ENCODE assay signal across 22 cellular contexts in genomic region chr19:17326595-17326966, GRCh38. TPM values are rescaled to one million over a fixed set of nuclear protein-coding genes. Genes with fewer than 3 reads are reported as not detected.
DNase-seq lines count a peak whose midpoint lies in the region; ATAC-seq and TF ChIP-seq lines count a peak whose summit lies in the region.
"Had no signal": no experiment of that assay in that cellular context is flagged by ENCODE, and none has a peak within 500 bp of the region (broad histone marks: within the 10 kb centered on the region; RNA-seq: fewer than 3 reads in every experiment).

No MANE protein-coding gene starts in this region.

- peak overlapping the region; percentile 55 for H3K9ac ChIP-seq in HUES6 (ENCODE audit: low read length)

- POLR2A ChIA-PET in activated CD4-positive, alpha-beta memory T cell treated with anti-CD3 and anti-CD28 coated beads for 36 hours (lab: Charles Lee), result interaction anchor here (0.5 to 1.0 kb wide), 2 partner anchors 17 to 73 kb away, joined by 3 to 4 read pairs; partner anchors contain the start of gene DDA1

- H3K36me3 ChIP-seq in HUES6 (ENCODE audit: control insufficient read depth, insufficient read depth, low read length) (peaks cover 23% of the 10 kb centered on the region), BE2C (0 out of 2 replicates have a peak, but pooled peaks cover 4% of the 10 kb centered on the region)

- H3K9me3 ChIP-seq in HUES6 (ENCODE audit: control insufficient read depth, insufficient read depth, low read depth, low read length), result no peaks in the 10 kb centered on the region
- no peaks in the 10 kb centered on the region for H3K9me3 ChIP-seq in BE2C
- H3K9me3 ChIP-seq: A549; BLaER1 treated with 17β-estradiol and CSF1 and Interleukin-3, amounts not matched to agents 10 nM and 100 nM; left ventricle myocardium inferior had no signal

- H3K27ac ChIP-seq in 22Rv1, result peak overlapping the region; percentile 84
- peak overlapping the region; percentile 37; the same call in 1 of the 2 replicates for H3K27ac ChIP-seq in HUES6 (ENCODE audit: low read depth, low read length)
- H3K27ac ChIP-seq in dorsolateral prefrontal cortex, result peak overlapping the region in 46 of 59 donors; percentile 3 to 85 (median 48)
- H3K27ac ChIP-seq: A549; BLaER1 treated with 17β-estradiol and CSF1 and Interleukin-3, amounts not matched to agents 10 nM and 100 nM had no signal

- H3K27me3 ChIP-seq in HUES6 (ENCODE audit: control insufficient read depth, insufficient read depth, low read length) (peaks cover 16% of the 10 kb centered on the region), dorsolateral prefrontal cortex (no peaks in the 10 kb centered on the region), BE2C (no peaks in the 10 kb centered on the region)

- peaks cover 6% of the 10 kb centered on the region for H3K36me3 Mint-ChIP-seq in mesothelial cell of epicardium
- H3K36me3 Mint-ChIP-seq in activated CD4-positive, alpha-beta memory T cell treated with anti-CD3 and anti-CD28 coated beads for 36 hours, result peaks cover 5% of the 10 kb centered on the region

- peak overlapping the region; percentile 59 for H3K4me3 ChIP-seq in HUES6 (ENCODE audit: low read depth, low read length)
- H3K4me3 ChIP-seq in dorsolateral prefrontal cortex, result no peak overlapping the region
- H3K4me3 ChIP-seq in BE2C (ENCODE audit: low read depth, low read length), result no peak overlapping the region
- H3K4me3 ChIP-seq: A549; BLaER1 treated with 17β-estradiol and CSF1 and Interleukin-3, amounts not matched to agents 10 nM and 100 nM; GM12878; left ventricle myocardium inferior had no signal

- H3K27me3 Mint-ChIP-seq in mesothelial cell of epicardium (ENCODE audit: low read depth), result peaks cover 14% of the 10 kb centered on the region
- H3K27me3 Mint-ChIP-seq in activated CD4-positive, alpha-beta memory T cell treated with anti-CD3 and anti-CD28 coated beads for 36 hours, result no peaks in the 10 kb centered on the region
- H3K27me3 Mint-ChIP-seq: stimulated activated naive CD8-positive, alpha-beta T cell treated with anti-CD3 and anti-CD28 coated beads, Interleukin-15, Interleukin-2, amounts not matched to agents 100 ng/mL and 50 ng/mL, for 24 hours had no signal

- intact Hi-C loops in dorsolateral prefrontal cortex (cut with DNase I), result no loop called here
- intact Hi-C loops in activated CD4-positive, alpha-beta memory T cell treated with anti-CD3 and anti-CD28 coated beads for 36 hours (cut with micrococcal nuclease), result no loop called here

- peak overlapping the region; percentile 43 for H3K27ac Mint-ChIP-seq in mesothelial cell of epicardium
- H3K27ac Mint-ChIP-seq in activated CD4-positive, alpha-beta memory T cell treated with anti-CD3 and anti-CD28 coated beads for 36 hours, result no peak overlapping the region
- H3K27ac Mint-ChIP-seq: activated CD4-positive, alpha-beta T cell treated with anti-CD3 and anti-CD28 coated beads, Interleukin-2, amount 10 ng/mL, durations not matched to agents 24 days and 14 days; stimulated activated naive CD8-positive, alpha-beta T cell treated with anti-CD3 and anti-CD28 coated beads, Interleukin-15, Interleukin-2, amounts not matched to agents 100 ng/mL and 50 ng/mL, for 24 hours had no signal

- H3K4me1 ChIP-seq in HUES6 (ENCODE audit: control insufficient read depth, insufficient read depth, low read length) (peaks cover 13% of the 10 kb centered on the region), BE2C (no peaks in the 10 kb centered on the region)
- H3K4me1 ChIP-seq: A549 had no signal

- TF ChIP-seq CTCF in 22Rv1 (IDR thresholded peaks at IDR 0.05) (no peak), dorsolateral prefrontal cortex (IDR thresholded peaks at IDR 0.05 in 54 of 56, conservative IDR thresholded peaks at IDR 0.05 in 2 of 56; ENCODE audit: low read depth in 1 of 56, partially characterized antibody in 56 of 56) (no peak), mesothelial cell of epicardium (IDR thresholded peaks at IDR 0.05; ENCODE audit: unreplicated experiment) (no peak), BE2C (IDR thresholded peaks at IDR 0.05; ENCODE audit: low read depth, low read length) (no peak)

- H3K9me3 Mint-ChIP-seq in mesothelial cell of epicardium, result no peaks in the 10 kb centered on the region
- H3K9me3 Mint-ChIP-seq in activated CD4-positive, alpha-beta memory T cell treated with anti-CD3 and anti-CD28 coated beads for 36 hours, result no peaks in the 10 kb centered on the region
- H3K9me3 Mint-ChIP-seq: activated CD4-positive, alpha-beta T cell treated with anti-CD3 and anti-CD28 coated beads, Interleukin-2, amount 10 ng/mL, durations not matched to agents 24 days and 14 days; stimulated activated naive CD8-positive, alpha-beta T cell treated with anti-CD3 and anti-CD28 coated beads, Interleukin-15, Interleukin-2, amounts not matched to agents 100 ng/mL and 50 ng/mL, for 24 hours had no signal

- H3K4me1 Mint-ChIP-seq in mesothelial cell of epicardium, result peaks cover 11% of the 10 kb centered on the region
- H3K4me1 Mint-ChIP-seq in activated CD4-positive, alpha-beta memory T cell treated with anti-CD3 and anti-CD28 coated beads for 36 hours (ENCODE audit: low read depth), result peaks cover 3% of the 10 kb centered on the region

- no peak for ATAC-seq in HG03432 (IDR thresholded peaks at IDR 0.05; ENCODE audit: unreplicated experiment)
- ATAC-seq in GM21447 (IDR thresholded peaks at IDR 0.05; ENCODE audit: unreplicated experiment), result no peak
- ATAC-seq: GM12878 had no signal

- CTCF ChIA-PET in activated CD4-positive, alpha-beta memory T cell treated with anti-CD3 and anti-CD28 coated beads for 36 hours (lab: Charles Lee), result no interaction called here

- DNase-seq in dorsolateral prefrontal cortex, result no peak
- DNase-seq in mesothelial cell of epicardium (ENCODE audit: low spot score in 2 of 2, unreplicated experiment in 2 of 2), result no peak
- DNase-seq in activated CD4-positive, alpha-beta memory T cell treated with anti-CD3 and anti-CD28 coated beads for 36 hours, result no peak
- no peak for DNase-seq in BE2C
- DNase-seq: activated CD4-positive, alpha-beta T cell treated with anti-CD3 and anti-CD28 coated beads, Interleukin-2, amount 10 ng/mL, durations not matched to agents 24 days and 14 days; activated CD8-positive, alpha-beta memory T cell treated with anti-CD3 and anti-CD28 coated beads, Interleukin-2, amount 50 U/mL, for 4 hours; activated effector memory CD4-positive, alpha-beta T cell treated with anti-CD3 and anti-CD28 coated beads, Interleukin-2, amount 50 U/mL, for 16 hours; left ventricle myocardium inferior; MV-4-11; NCI-H1930; NCI-H446; NK-92 treated with Interleukin-12 subunit alpha and Interleukin-12 subunit beta, amount 100 ng/mL, for 24 hours; RPMI8226; stimulated activated CD4-positive, alpha-beta T cell treated with anti-CD3 and anti-CD28 coated beads, Interleukin-1b, Interleukin-23, amount 100 ng/mL, for 48 hours had no signal

- H3K4me3 Mint-ChIP-seq in mesothelial cell of epicardium, result peak overlapping the region; percentile 37
- no peak overlapping the region for H3K4me3 Mint-ChIP-seq in activated CD4-positive, alpha-beta memory T cell treated with anti-CD3 and anti-CD28 coated beads for 36 hours
- H3K4me3 Mint-ChIP-seq: activated CD4-positive, alpha-beta T cell treated with anti-CD3 and anti-CD28 coated beads, Interleukin-2, amount 10 ng/mL, durations not matched to agents 24 days and 14 days; stimulated activated naive CD8-positive, alpha-beta T cell treated with anti-CD3 and anti-CD28 coated beads, Interleukin-15, Interleukin-2, amounts not matched to agents 100 ng/mL and 50 ng/mL, for 24 hours had no signal

RNA-seq across cellular contexts. Expression of gene ANO8, which starts 8.1 kb away (rescaled TPM):
- total RNA-seq in dorsolateral prefrontal cortex (10 to 100 TPM; 26.1 to 65.6 (median 37.6) TPM), mesothelial cell of epicardium (42.1 to 43.7 TPM (median 43.5 TPM) in 3 replicates)
- 1 to 10 TPM; 5.8 to 6.0 TPM for total RNA-seq in activated CD4-positive, alpha-beta memory T cell treated with anti-CD3 and anti-CD28 coated beads for 36 hours
- 26.7 TPM for polyA plus RNA-seq in BE2C (2012; ENCODE audit: insufficient read depth, insufficient read length, low read depth)

RNA-seq across cellular contexts. Expression of gene GTPBP3, which starts 10.8 kb away (rescaled TPM):
- total RNA-seq in dorsolateral prefrontal cortex (10 to 100 TPM; 11.7 to 35.1 (median 22.4) TPM), mesothelial cell of epicardium (42.5 to 47.0 TPM (median 45.0 TPM) in 3 replicates)
- 10 to 100 TPM; 37.7 to 41.4 TPM for total RNA-seq in activated CD4-positive, alpha-beta memory T cell treated with anti-CD3 and anti-CD28 coated beads for 36 hours
- polyA plus RNA-seq in BE2C (2012; ENCODE audit: insufficient read depth, insufficient read length, low read depth), result 64.2 TPM

RNA-seq across cellular contexts. Expression of gene DDA1, which starts 17.2 kb away (rescaled TPM):
- 10 to 100 TPM; 33.9 to 94.0 (median 52.4) TPM for total RNA-seq in dorsolateral prefrontal cortex
- 37.3 to 39.6 TPM (median 38.3 TPM) in 3 replicates for total RNA-seq in mesothelial cell of epicardium
- 10 to 100 TPM; 37.2 to 37.5 TPM for total RNA-seq in activated CD4-positive, alpha-beta memory T cell treated with anti-CD3 and anti-CD28 coated beads for 36 hours
- 131 TPM for polyA plus RNA-seq in BE2C (2012; ENCODE audit: insufficient read depth, insufficient read length, low read depth)

RNA-seq across cellular contexts. Expression of gene MRPL34, which starts 20.9 kb away (rescaled TPM):
- total RNA-seq in dorsolateral prefrontal cortex (10 to 100 TPM; 41.6 to 99.8 (median 67.2) TPM), mesothelial cell of epicardium (47.7 to 51.0 TPM (median 50.1 TPM) in 3 replicates)
- 10 to 100 TPM; 92.9 to 93.7 TPM for total RNA-seq in activated CD4-positive, alpha-beta memory T cell treated with anti-CD3 and anti-CD28 coated beads for 36 hours
- polyA plus RNA-seq in BE2C (2012; ENCODE audit: insufficient read depth, insufficient read length, low read depth), result 333 TPM

RNA-seq across cellular contexts. Expression of gene ABHD8, which starts 23.4 kb away (rescaled TPM):
- total RNA-seq in dorsolateral prefrontal cortex (100 to 1,000 TPM in 7 of 120 experiments, 10 to 100 TPM in 113; 22.5 to 113 (median 78.2) TPM), mesothelial cell of epicardium (25.4 to 26.4 TPM (median 26.1 TPM) in 3 replicates)
- total RNA-seq in activated CD4-positive, alpha-beta memory T cell treated with anti-CD3 and anti-CD28 coated beads for 36 hours, result 1 to 10 TPM; 7.7 to 7.9 TPM
- polyA plus RNA-seq in BE2C (2012; ENCODE audit: insufficient read depth, insufficient read length, low read depth), result 8.6 TPM
